21 cellular contexts compared by ENCODE assay signal in genomic region chr3:82707035-82707434, GRCh38.
A peak's percentile ranks its signal among the peaks of the same experiment; 100 is the strongest.
DNase-seq lines count a peak whose midpoint lies in the region; ATAC-seq and TF ChIP-seq lines count a peak whose summit lies in the region.
"Had no signal": no experiment of that assay in that cellular context is flagged by ENCODE, and none has a peak within 500 bp of the region (broad histone marks: within the 10 kb centered on the region; RNA-seq: fewer than 3 reads in every experiment).

No MANE protein-coding gene starts in this region.

- 75 to 81% (median 76%) methylated on average over 4 of the region's 4 CpGs for WGBS in psoas muscle, 3 donors

- H3K9me3 Mint-ChIP-seq in stimulated activated effector memory CD8-positive, alpha-beta T cell treated with anti-CD3 and anti-CD28 coated beads, Interleukin-12 subunit alpha, Interleukin-12 subunit beta, amount 100 ng/mL, for 72 hours: peaks cover 28% of the 10 kb centered on the region

- H3K27ac Mint-ChIP-seq in stimulated activated effector memory CD8-positive, alpha-beta T cell treated with anti-CD3 and anti-CD28 coated beads, Interleukin-12 subunit alpha, Interleukin-12 subunit beta, amount 100 ng/mL, for 72 hours: no peak overlapping the region
- H3K27ac Mint-ChIP-seq: activated naive CD4-positive, alpha-beta T cell treated with anti-CD3 and anti-CD28 coated beads for 36 hours had no signal

- no peaks in the 10 kb centered on the region for H3K4me1 Mint-ChIP-seq in stimulated activated effector memory CD8-positive, alpha-beta T cell treated with anti-CD3 and anti-CD28 coated beads, Interleukin-12 subunit alpha, Interleukin-12 subunit beta, amount 100 ng/mL, for 72 hours

- intact Hi-C loops in psoas muscle (cut with DNase I): no loop called here

- H3K4me1 ChIP-seq in RWPE2 (ENCODE audit: insufficient read depth, poor library complexity, severe bottlenecking) (no peaks in the 10 kb centered on the region), psoas muscle (no peaks in the 10 kb centered on the region)
- H3K4me1 ChIP-seq: tibial nerve had no signal

- H3K27ac ChIP-seq in RWPE2 (ENCODE audit: poor library complexity, severe bottlenecking) (no peak overlapping the region), psoas muscle (no peak overlapping the region)
- H3K27ac ChIP-seq: GM23248, tibial nerve had no signal

- H3K36me3 Mint-ChIP-seq in stimulated activated effector memory CD8-positive, alpha-beta T cell treated with anti-CD3 and anti-CD28 coated beads, Interleukin-12 subunit alpha, Interleukin-12 subunit beta, amount 100 ng/mL, for 72 hours: no peaks in the 10 kb centered on the region

- no peaks in the 10 kb centered on the region for H3K27me3 ChIP-seq in RWPE2 (ENCODE audit: insufficient read depth, poor library complexity, severe bottlenecking)
- H3K27me3 ChIP-seq in psoas muscle (ENCODE audit: insufficient read depth in 3 of 3, low read length in 2 of 3): no peaks in the 10 kb centered on the region
- H3K27me3 ChIP-seq: tibial nerve had no signal

- TF ChIP-seq CTCF in RWPE2 (IDR thresholded peaks at IDR 0.05; ENCODE audit: poor library complexity, severe bottlenecking): peak; percentile 24
- TF ChIP-seq CTCF in psoas muscle (IDR thresholded peaks at IDR 0.05): no peak

- DNase-seq in NCI-H748 (lab: John Stamatoyannopoulos, UW; ENCODE audit: unreplicated experiment): peak; percentile 11
- DNase-seq in NCI-H748 treated with DMSO at 0.1 percent for 48 hours (lab: John Stamatoyannopoulos, UW): no peak
- no peak for DNase-seq in RWPE2 (ENCODE audit: low spot score)
- DNase-seq in iPS DF 4.7 (ENCODE audit: extremely low read depth, low spot score): peak; percentile 2
- no peak for DNase-seq in stimulated activated effector memory CD8-positive, alpha-beta T cell treated with anti-CD3 and anti-CD28 coated beads, Interleukin-12 subunit alpha, Interleukin-12 subunit beta, amount 100 ng/mL, for 72 hours (ENCODE audit: low spot score in 2 of 2)
- no peak for DNase-seq in activated CD8-positive, alpha-beta memory T cell treated with anti-CD3 and anti-CD28 coated beads for 24 hours
- no peak for DNase-seq in psoas muscle
- no peak for DNase-seq in NCI-H345 (lab: John Stamatoyannopoulos, UW)
- DNase-seq: activated naive CD4-positive, alpha-beta T cell treated with anti-CD3 and anti-CD28 coated beads for 36 hours; activated T-cell treated with anti-CD3 and anti-CD28 coated beads, Interleukin-2, amount 50 U/mL, for 1 hour; aorta; C1 segment of cervical spinal cord; DMS 273 treated with DMSO at 0.1 percent for 48 hours; GM23248; left cardiac atrium; midbrain; MV-4-11; NCI-H2107; NCI-H774; stimulated activated naive CD4-positive, alpha-beta T cell had no signal

- H3K9me3 ChIP-seq in RWPE2 (ENCODE audit: severe bottlenecking) (no peaks in the 10 kb centered on the region), psoas muscle (no peaks in the 10 kb centered on the region)
- H3K9me3 ChIP-seq: tibial nerve had no signal

- H3K4me3 Mint-ChIP-seq in stimulated activated effector memory CD8-positive, alpha-beta T cell treated with anti-CD3 and anti-CD28 coated beads, Interleukin-12 subunit alpha, Interleukin-12 subunit beta, amount 100 ng/mL, for 72 hours: no peak overlapping the region
- H3K4me3 Mint-ChIP-seq: activated naive CD4-positive, alpha-beta T cell treated with anti-CD3 and anti-CD28 coated beads for 36 hours had no signal

- H3K36me3 ChIP-seq in RWPE2 (ENCODE audit: low read depth): no peaks in the 10 kb centered on the region
- H3K36me3 ChIP-seq in psoas muscle (ENCODE audit: insufficient read depth in 1 of 2, low read depth in 1 of 2): no peaks in the 10 kb centered on the region
- H3K36me3 ChIP-seq: tibial nerve had no signal

- no peak overlapping the region for H3K4me3 ChIP-seq in RWPE2 (ENCODE audit: severe bottlenecking)
- no peak overlapping the region for H3K4me3 ChIP-seq in psoas muscle
- H3K4me3 ChIP-seq: GM23248, tibial nerve had no signal

- ATAC-seq in RWPE2 (ENCODE audit: low read depth) (peak; percentile 31; the same call in 1 of the 3 replicates), psoas muscle (no peak)
- peak; percentile 19 for ATAC-seq in stimulated activated effector memory CD8-positive, alpha-beta T cell treated with anti-CD3 and anti-CD28 coated beads, Interleukin-12 subunit alpha, Interleukin-12 subunit beta, amount 100 ng/mL, for 72 hours
- ATAC-seq: left cardiac atrium had no signal

Comparison
In these comparisons a context has a peak if more than half of its experiments do, and no peak if none do; other contexts are left out.
1. DNase-seq: peak in NCI-H748 (single experiment) and iPS DF 4.7 (single experiment); none in NCI-H748 treated with DMSO at 0.1 percent for 48 hours (single experiment), RWPE2 (single experiment), stimulated activated effector memory CD8-positive, alpha-beta T cell treated with anti-CD3 and anti-CD28 coated beads, Interleukin-12 subunit alpha, Interleukin-12 subunit beta, amount 100 ng/mL, for 72 hours (0 of 2), activated CD8-positive, alpha-beta memory T cell treated with anti-CD3 and anti-CD28 coated beads for 24 hours (single experiment), psoas muscle (0 of 2) and NCI-H345 (single experiment).
2. ATAC-seq: peak in RWPE2 (single experiment) and stimulated activated effector memory CD8-positive, alpha-beta T cell treated with anti-CD3 and anti-CD28 coated beads, Interleukin-12 subunit alpha, Interleukin-12 subunit beta, amount 100 ng/mL, for 72 hours (single experiment); none in psoas muscle (0 of 4).